In the genomic region with DNA sequence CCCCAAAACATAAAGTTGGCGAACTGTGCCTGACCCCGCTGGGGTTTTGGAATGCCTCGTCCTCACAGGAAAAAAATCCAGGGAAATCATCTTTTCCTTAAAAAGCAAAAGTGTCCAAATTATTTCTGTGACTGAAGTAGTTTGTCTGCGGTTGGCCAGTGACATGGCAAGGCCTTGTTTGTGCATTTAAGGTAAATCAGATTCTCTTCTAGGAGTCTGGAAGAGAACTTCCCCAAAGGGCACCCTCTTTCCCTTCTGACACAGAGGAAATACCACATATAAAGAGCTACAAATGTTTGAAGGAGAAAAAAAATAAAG, we compare ENCODE assay signal across 1 cellular context.
TF ChIP-seq lines count a peak whose summit lies in the region.

No MANE protein-coding gene starts in this region.

TF ChIP-seq in H1, 55 proteins besides CTCF, POLR2A, EP300 and RAD21:
- no peak for TF ChIP-seq HDAC6 (IDR thresholded peaks at IDR 0.05; ENCODE audit: low read depth, low read length)
- TF ChIP-seq BCL11A (IDR thresholded peaks at IDR 0.05; ENCODE audit: low read depth in 2 of 2, low read length in 2 of 2) = no peak
- TF ChIP-seq RXRA (IDR thresholded peaks at IDR 0.05; ENCODE audit: insufficient read depth, low read depth, low read length) = no peak
- no peak for TF ChIP-seq CHD7 (IDR thresholded peaks at IDR 0.05; ENCODE audit: insufficient replicate concordance, low read length)
- TF ChIP-seq PHF8 (conservative IDR thresholded peaks at IDR 0.05; ENCODE audit: low read depth, low read length) = no peak
- no peak for TF ChIP-seq SP1 (IDR thresholded peaks at IDR 0.05; ENCODE audit: low read depth, low read length)
- TF ChIP-seq MAFK (IDR thresholded peaks at IDR 0.05; ENCODE audit: low read depth, low read length) = no peak
- no peak for TF ChIP-seq CREB1 (IDR thresholded peaks at IDR 0.05)
- no peak for TF ChIP-seq TEAD4 (IDR thresholded peaks at IDR 0.05; ENCODE audit: low read depth, low read length)
- TF ChIP-seq JUND (IDR thresholded peaks at IDR 0.05; ENCODE audit: low read length) = no peak
